In genomic region chr14:54174437-54174836, GRCh38 we compare ENCODE assay signal across 17 cellular contexts.
A peak's percentile ranks its signal among the peaks of the same experiment; 100 is the strongest.
DNase-seq lines count a peak whose midpoint lies in the region; ATAC-seq, FAIRE-seq and TF ChIP-seq lines count a peak whose summit lies in the region.
"Had no signal": no experiment of that assay in that cellular context is flagged by ENCODE, and none has a peak within 500 bp of the region (broad histone marks: within the 10 kb centered on the region; RNA-seq: fewer than 3 reads in every experiment).

No MANE protein-coding gene starts in this region.

- BruUV-seq in endothelial cell of umbilical vein (replicated peaks; lab: Mats Ljungman, UMichigan) = no TSS peak

- no peaks in the 10 kb centered on the region for H4K20me1 ChIP-seq in endothelial cell of umbilical vein (replicated peaks; ENCODE audit: control insufficient read depth, extremely low read depth, insufficient read depth, low read length)
- no peaks in the 10 kb centered on the region for H4K20me1 ChIP-seq in H9 (ENCODE audit: control insufficient read depth, insufficient read depth, insufficient read length)

- no peak overlapping the region for H4K91ac ChIP-seq in H9 (ENCODE audit: insufficient read length, low read depth, low read length)

- dilution Hi-C loops in endothelial cell of umbilical vein (cut with MboI; ENCODE audit: extremely low pct_ligation_motif_present, low sequenced_read_pairs) = no loop called here

- no peak overlapping the region for H3K4ac ChIP-seq in H9 (ENCODE audit: low read depth, low read length)

- H2BK20ac ChIP-seq in H9 (ENCODE audit: low read depth, low read length, poor library complexity, severe bottlenecking) = no peak overlapping the region

- H3K18ac ChIP-seq in H9 (ENCODE audit: insufficient read length, low read depth, low read length) = no peak overlapping the region

- H3K27me3 Mint-ChIP-seq in mesothelial cell of epicardium (ENCODE audit: low read depth) = no peaks in the 10 kb centered on the region
- H3K27me3 Mint-ChIP-seq in H9 (ENCODE audit: low read depth) = no peaks in the 10 kb centered on the region; the same call in none of the 2 replicates

- DNase-seq in NCI-H69 (lab: John Stamatoyannopoulos, UW) (peak; percentile 73), endothelial cell of umbilical vein (ENCODE audit: low read depth, low spot score) (peak; percentile 54), mesothelial cell of epicardium (ENCODE audit: low spot score in 2 of 2, unreplicated experiment in 2 of 2) (no peak), thoracic aorta (ENCODE audit: low spot score) (no peak), SIG-M5 (lab: John Stamatoyannopoulos, UW) (no peak), putamen (ENCODE audit: low spot score) (no peak), H9 (no peak)
- DNase-seq: activated CD4-positive, alpha-beta T cell treated with anti-CD3 and anti-CD28 coated beads, Interleukin-2, amount 10 ng/mL, durations not matched to agents 7 days and 5 days; activated naive CD4-positive, alpha-beta T cell treated with anti-CD3 and anti-CD28 coated beads for 36 hours; activated T-cell treated with anti-CD3 and anti-CD28 coated beads for 4 hours; KG1; kidney; NCI-H2029; right cardiac atrium; stimulated activated CD4-positive, alpha-beta T cell treated with anti-CD3 and anti-CD28 coated beads, Interleukin-2, amount 100 ng/mL, for 24 hours had no signal

- no peak overlapping the region for H2BK12ac ChIP-seq in H9 (ENCODE audit: insufficient read length, low read depth, low read length)

- no peak overlapping the region for H3T11ph ChIP-seq in H9 (ENCODE audit: low read length)

- no peaks in the 10 kb centered on the region for H3K9me1 ChIP-seq in endothelial cell of umbilical vein (replicated peaks; ENCODE audit: control insufficient read depth, extremely low read depth, insufficient read depth, low read length)

- H2BK5ac ChIP-seq in H9 (ENCODE audit: insufficient read length, low read length) = no peak overlapping the region

- H3K79me2 ChIP-seq in endothelial cell of umbilical vein (ENCODE audit: control insufficient read depth, insufficient read depth, low read length) = no peaks in the 10 kb centered on the region
- no peaks in the 10 kb centered on the region for H3K79me2 ChIP-seq in H9 (ENCODE audit: insufficient read depth, low read length)

- ATAC-seq in thoracic aorta (ENCODE audit: insufficient number of reproducible peaks, low FRiP score, low read depth) = no peak
- ATAC-seq: esophagus mucosa had no signal

- no peaks in the 10 kb centered on the region for H3K36me3 Mint-ChIP-seq in mesothelial cell of epicardium
- no peaks in the 10 kb centered on the region for H3K36me3 Mint-ChIP-seq in H9 (ENCODE audit: insufficient read depth in 1 of 3, low read depth in 3 of 3)

- no peak overlapping the region for H3K4me3 ChIP-seq in endothelial cell of umbilical vein (replicated peaks in 1 of 3; ENCODE audit: insufficient read depth in 1 of 3, low read depth in 1 of 3, low read length in 3 of 3)
- H3K4me3 ChIP-seq in thoracic aorta = no peak overlapping the region

- no peak overlapping the region for H2BK15ac ChIP-seq in H9 (ENCODE audit: low read depth, low read length)

- TF ChIP-seq CTCF in endothelial cell of umbilical vein (IDR thresholded peaks at IDR 0.05; ENCODE audit: extremely low read depth in 1 of 2, insufficient read depth in 1 of 2, low read depth in 1 of 2, low read length in 2 of 2) (no peak), mesothelial cell of epicardium (IDR thresholded peaks at IDR 0.05; ENCODE audit: unreplicated experiment) (no peak), thoracic aorta (IDR thresholded peaks at IDR 0.05) (no peak), H9 (conservative IDR thresholded peaks at IDR 0.05) (no peak)

- no peak overlapping the region for H3K9ac ChIP-seq in endothelial cell of umbilical vein (replicated peaks; ENCODE audit: extremely low read depth, insufficient read depth, low read length)
- no peak overlapping the region for H3K9ac ChIP-seq in H9 (ENCODE audit: extremely low read depth, insufficient read length, low read length)

- H3K4me1 Mint-ChIP-seq in mesothelial cell of epicardium = peaks cover 62% of the 10 kb centered on the region
- H3K4me1 Mint-ChIP-seq in H9 = peaks cover 6 to 7% of the 10 kb centered on the region in 2 experiments; a peak in 3 of 4 replicates

- no peaks in the 10 kb centered on the region for H3K23me2 ChIP-seq in H9 (ENCODE audit: insufficient read length, low read depth, low read length, poor library complexity, severe bottlenecking)

- H3K79me1 ChIP-seq in H9 (ENCODE audit: insufficient read depth, low read depth, low read length, poor library complexity, severe bottlenecking) = no peaks in the 10 kb centered on the region

- H2AFZ ChIP-seq in endothelial cell of umbilical vein (ENCODE audit: low read depth, low read length) (peak overlapping the region; percentile 46), H9 (ENCODE audit: low read length) (no peak overlapping the region)

- CTCF ChIA-PET in endothelial cell of umbilical vein (lab: Charles Lee) = interaction anchor here (0.7 to 6.9 kb wide), 40 partner anchors 8 to 868 kb away, joined by 3 to 164 read pairs (median 6); partner anchors contain the start of gene BMP4

- H3K27ac ChIP-seq in endothelial cell of umbilical vein (ENCODE audit: insufficient read depth, low read depth, low read length) (no peak overlapping the region), thoracic aorta (peak overlapping the region; percentile 40 to 43), H9 (ENCODE audit: insufficient read length, low read depth, low read length) (no peak overlapping the region)

- H3K27me3 ChIP-seq in endothelial cell of umbilical vein (ENCODE audit: control insufficient read depth in 2 of 2, insufficient read depth in 2 of 2, low read length in 2 of 2) (no peaks in the 10 kb centered on the region), thoracic aorta (replicated peaks; ENCODE audit: insufficient read depth) (no peaks in the 10 kb centered on the region), H9 (ENCODE audit: insufficient read depth, low read length) (no peaks in the 10 kb centered on the region)

- H3K9me3 Mint-ChIP-seq in mesothelial cell of epicardium (no peaks in the 10 kb centered on the region), H9 (no peaks in the 10 kb centered on the region)
- H3K9me3 Mint-ChIP-seq: activated CD4-positive, alpha-beta T cell treated with anti-CD3 and anti-CD28 coated beads, Interleukin-2, amount 10 ng/mL, durations not matched to agents 7 days and 5 days; activated naive CD4-positive, alpha-beta T cell treated with anti-CD3 and anti-CD28 coated beads for 36 hours; stimulated activated naive CD8-positive, alpha-beta T cell treated with anti-CD3 and anti-CD28 coated beads, Interleukin-15, Interleukin-2, amounts not matched to agents 100 ng/mL and 50 ng/mL, for 24 hours had no signal

- H2AK5ac ChIP-seq in H9 (ENCODE audit: insufficient read length, low read length) = no peak overlapping the region

- H3K4me1 ChIP-seq in endothelial cell of umbilical vein (ENCODE audit: control insufficient read depth, extremely low read depth, insufficient read depth, low read length) = peaks cover 46% of the 10 kb centered on the region
- H3K4me1 ChIP-seq in thoracic aorta (ENCODE audit: control insufficient read depth in 1 of 2, low read depth in 2 of 2) = peaks cover 15 to 36% of the 10 kb centered on the region in 2 donors
- no peaks in the 10 kb centered on the region for H3K4me1 ChIP-seq in H9 (ENCODE audit: insufficient read depth, low read length)

- H3K14ac ChIP-seq in H9 (ENCODE audit: insufficient read depth, low read length) = no peak overlapping the region

- no peak overlapping the region for H3K23ac ChIP-seq in H9 (ENCODE audit: insufficient read length, low read depth, low read length)

- no peak overlapping the region for H4K5ac ChIP-seq in H9 (ENCODE audit: insufficient read length, low read depth, low read length)

- H3K4me3 Mint-ChIP-seq in mesothelial cell of epicardium = no peak overlapping the region
- H3K4me3 Mint-ChIP-seq in H9 = no peak overlapping the region
- H3K4me3 Mint-ChIP-seq: activated CD4-positive, alpha-beta T cell treated with anti-CD3 and anti-CD28 coated beads, Interleukin-2, amount 10 ng/mL, durations not matched to agents 7 days and 5 days; activated naive CD4-positive, alpha-beta T cell treated with anti-CD3 and anti-CD28 coated beads for 36 hours; stimulated activated naive CD8-positive, alpha-beta T cell treated with anti-CD3 and anti-CD28 coated beads, Interleukin-15, Interleukin-2, amounts not matched to agents 100 ng/mL and 50 ng/mL, for 24 hours had no signal

- no CpG with 5 or more reads among the region's 2 CpGs for WGBS in H9 (ENCODE audit: extremely low coverage, insufficient read length, low lambda C conversion rate)

- H3K27ac Mint-ChIP-seq in mesothelial cell of epicardium = peak overlapping the region; percentile 13
- H3K27ac Mint-ChIP-seq in H9 = no peak overlapping the region
- H3K27ac Mint-ChIP-seq: activated CD4-positive, alpha-beta T cell treated with anti-CD3 and anti-CD28 coated beads, Interleukin-2, amount 10 ng/mL, durations not matched to agents 7 days and 5 days; activated naive CD4-positive, alpha-beta T cell treated with anti-CD3 and anti-CD28 coated beads for 36 hours; stimulated activated naive CD8-positive, alpha-beta T cell treated with anti-CD3 and anti-CD28 coated beads, Interleukin-15, Interleukin-2, amounts not matched to agents 100 ng/mL and 50 ng/mL, for 24 hours had no signal

- TF ChIP-seq POLR2A in endothelial cell of umbilical vein (IDR thresholded peaks at IDR 0.05; ENCODE audit: low read depth, low read length) = no peak

- no peak overlapping the region for H2BK120ac ChIP-seq in H9 (ENCODE audit: low read depth, low read length, poor library complexity, severe bottlenecking)

- no peaks in the 10 kb centered on the region for H3K36me3 ChIP-seq in endothelial cell of umbilical vein (ENCODE audit: control insufficient read depth in 2 of 2, extremely low read depth in 1 of 2, insufficient read depth in 2 of 2, low read length in 2 of 2)
- H3K36me3 ChIP-seq in thoracic aorta = no peaks in the 10 kb centered on the region

- H3K9me3 ChIP-seq in endothelial cell of umbilical vein (replicated peaks; ENCODE audit: control insufficient read depth, insufficient read depth, low read length) (no peaks in the 10 kb centered on the region), thoracic aorta (no peaks in the 10 kb centered on the region), H9 (ENCODE audit: control insufficient read depth, low read depth, low read length) (no peaks in the 10 kb centered on the region)

- no peak overlapping the region for H4K8ac ChIP-seq in H9 (replicated peaks; ENCODE audit: insufficient read length, low read depth, low read length)

- intact Hi-C loops in endothelial cell of umbilical vein (cut with micrococcal nuclease) = loop anchor here (2.0 kb wide), 2 partner anchors 38 to 284 kb away; no protein-coding TSS in a partner anchor

- POLR2A ChIA-PET in endothelial cell of umbilical vein (lab: Charles Lee) = interaction anchor here (2.2 kb wide), 1 partner anchor 221 kb away, joined by 7 read pairs; no protein-coding TSS in a partner anchor

- no peak overlapping the region for H3K56ac ChIP-seq in H9 (ENCODE audit: insufficient read length, low read depth, low read length)

- FAIRE-seq in endothelial cell of umbilical vein (lab: Jason Lieb, UNC) = no peak

- no peak overlapping the region for H3K4me2 ChIP-seq in endothelial cell of umbilical vein (ENCODE audit: insufficient read depth, low read length)
- no peak overlapping the region for H3K4me2 ChIP-seq in H9 (ENCODE audit: insufficient read depth, insufficient read length, low read length)

Comparison
In these comparisons a context has a peak if more than half of its experiments do, and no peak if none do; other contexts are left out.
1. DNase-seq: peak in NCI-H69 (single experiment) and endothelial cell of umbilical vein (single experiment); none in mesothelial cell of epicardium (0 of 2), thoracic aorta (single experiment), SIG-M5 (single experiment), putamen (single experiment) and H9 (single experiment).
2. H3K27ac ChIP-seq: peak in thoracic aorta (2 of 2); none in endothelial cell of umbilical vein (single experiment) and H9 (single experiment).